1 cellular context compared by ENCODE assay signal in the genomic region with DNA sequence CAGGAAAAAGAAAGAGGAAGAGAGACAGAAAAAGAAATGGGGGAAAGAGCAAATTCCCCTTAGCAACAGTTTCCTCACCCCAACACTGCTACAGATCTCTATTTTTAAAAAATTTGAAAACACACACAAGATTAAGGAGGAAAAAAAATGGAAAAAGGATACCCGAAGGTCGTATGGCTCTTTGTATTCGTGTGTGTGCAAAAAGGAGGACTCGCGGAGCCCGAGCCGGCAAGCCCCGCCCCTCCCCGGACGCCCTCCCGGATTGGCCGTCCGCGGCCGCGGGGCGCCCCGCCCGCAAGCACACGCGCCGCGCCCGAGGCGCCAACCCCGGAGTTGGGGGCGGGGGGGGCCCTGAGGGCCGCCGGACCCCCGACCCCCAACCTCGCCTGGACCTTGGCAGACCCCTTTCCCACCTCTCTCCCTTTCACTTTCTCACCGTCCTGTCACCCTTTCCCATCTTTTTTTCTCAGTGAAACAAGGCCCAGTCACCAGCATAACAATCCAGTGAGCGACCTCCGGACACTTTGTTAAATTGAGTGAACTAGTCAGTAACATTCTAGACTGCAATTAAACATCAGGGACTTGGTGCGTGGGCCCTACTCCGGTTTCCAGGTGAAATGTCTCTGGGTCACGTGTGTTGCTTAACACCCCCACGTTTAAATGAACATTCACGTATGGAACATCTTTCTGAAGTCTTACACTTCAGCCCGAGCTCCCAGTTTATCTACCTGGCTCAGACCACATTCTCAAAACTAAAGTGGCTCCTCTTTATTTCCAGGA.
A peak's percentile ranks its signal among the peaks of the same experiment; 100 is the strongest.
TF ChIP-seq lines count a peak whose summit lies in the region.

Gene C14orf93, minus strand, starts transcription at position 205 of the 780 bp plus-strand sequence. CDS start 11,120 bp downstream, outside the sequence.

TF ChIP-seq in Ishikawa, 13 proteins besides CTCF, POLR2A, EP300 and RAD21:
- TF ChIP-seq, protein P1, sequence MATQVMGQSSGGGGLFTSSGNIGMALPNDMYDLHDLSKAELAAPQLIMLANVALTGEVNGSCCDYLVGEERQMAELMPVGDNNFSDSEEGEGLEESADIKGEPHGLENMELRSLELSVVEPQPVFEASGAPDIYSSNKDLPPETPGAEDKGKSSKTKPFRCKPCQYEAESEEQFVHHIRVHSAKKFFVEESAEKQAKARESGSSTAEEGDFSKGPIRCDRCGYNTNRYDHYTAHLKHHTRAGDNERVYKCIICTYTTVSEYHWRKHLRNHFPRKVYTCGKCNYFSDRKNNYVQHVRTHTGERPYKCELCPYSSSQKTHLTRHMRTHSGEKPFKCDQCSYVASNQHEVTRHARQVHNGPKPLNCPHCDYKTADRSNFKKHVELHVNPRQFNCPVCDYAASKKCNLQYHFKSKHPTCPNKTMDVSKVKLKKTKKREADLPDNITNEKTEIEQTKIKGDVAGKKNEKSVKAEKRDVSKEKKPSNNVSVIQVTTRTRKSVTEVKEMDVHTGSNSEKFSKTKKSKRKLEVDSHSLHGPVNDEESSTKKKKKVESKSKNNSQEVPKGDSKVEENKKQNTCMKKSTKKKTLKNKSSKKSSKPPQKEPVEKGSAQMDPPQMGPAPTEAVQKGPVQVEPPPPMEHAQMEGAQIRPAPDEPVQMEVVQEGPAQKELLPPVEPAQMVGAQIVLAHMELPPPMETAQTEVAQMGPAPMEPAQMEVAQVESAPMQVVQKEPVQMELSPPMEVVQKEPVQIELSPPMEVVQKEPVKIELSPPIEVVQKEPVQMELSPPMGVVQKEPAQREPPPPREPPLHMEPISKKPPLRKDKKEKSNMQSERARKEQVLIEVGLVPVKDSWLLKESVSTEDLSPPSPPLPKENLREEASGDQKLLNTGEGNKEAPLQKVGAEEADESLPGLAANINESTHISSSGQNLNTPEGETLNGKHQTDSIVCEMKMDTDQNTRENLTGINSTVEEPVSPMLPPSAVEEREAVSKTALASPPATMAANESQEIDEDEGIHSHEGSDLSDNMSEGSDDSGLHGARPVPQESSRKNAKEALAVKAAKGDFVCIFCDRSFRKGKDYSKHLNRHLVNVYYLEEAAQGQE (IDR thresholded peaks at IDR 0.05; ENCODE audit: low read depth) = no peak
- TF ChIP-seq YY1 (IDR thresholded peaks at IDR 0.05; ENCODE audit: low read depth) = no peak
- TF ChIP-seq CEBPB (IDR thresholded peaks at IDR 0.05) = no peak
- no peak for TF ChIP-seq TCF12 (IDR thresholded peaks at IDR 0.05; ENCODE audit: low read depth)
- TF ChIP-seq CREB1 (IDR thresholded peaks at IDR 0.05; ENCODE audit: low read depth) = no peak
- TF ChIP-seq TEAD4 (IDR thresholded peaks at IDR 0.05) = no peak
- TF ChIP-seq USF1 (IDR thresholded peaks at IDR 0.05) = peak; percentile 76
- TF ChIP-seq NFIC (IDR thresholded peaks at IDR 0.05) = no peak
- TF ChIP-seq FOXM1 (IDR thresholded peaks at IDR 0.05; ENCODE audit: borderline replicate concordance, low read depth) = no peak
- peak; percentile 98 for TF ChIP-seq ZBTB7A (IDR thresholded peaks at IDR 0.05; ENCODE audit: low read depth)
- TF ChIP-seq MAX (IDR thresholded peaks at IDR 0.05) = 0 out of 2 replicates have a peak, but pooled peaks have one; percentile 34
- TF ChIP-seq TAF1 (IDR thresholded peaks at IDR 0.05; ENCODE audit: low read depth) = no peak
- peak; percentile 38; the same call in 1 of the 2 replicates for TF ChIP-seq EGR1 (IDR thresholded peaks at IDR 0.05)
